Comparison of ENCODE assay signal across 34 cellular contexts in genomic region chr15:48168626-48169025, GRCh38. TPM values are rescaled to one million over a fixed set of nuclear protein-coding genes. Genes with fewer than 3 reads are reported as not detected.
"Had no signal": no experiment of that assay in that cellular context is flagged by ENCODE, and none has a peak within 500 bp of the region (broad histone marks: within the 10 kb centered on the region; RNA-seq: fewer than 3 reads in every experiment).

No MANE protein-coding gene starts in this region.

- H3K4me1 Mint-ChIP-seq: memory B cell; natural killer cell; stimulated activated effector memory CD8-positive, alpha-beta T cell treated with anti-CD3 and anti-CD28 coated beads, Interleukin-12 subunit alpha, Interleukin-12 subunit beta, amount 100 ng/mL, for 72 hours had no signal

- H3K27me3 Mint-ChIP-seq: dendritic cell treated with granulocyte-macrophage colony-stimulating factor and Interleukin-4, amounts not matched to agents 40 ng/mL and 50 ng/mL, for 4 days; memory B cell had no signal

- DNase-seq: effector CD8-positive, alpha-beta T cell; endodermal cell; foreskin fibroblast; gastrocnemius medialis; heart left ventricle; kidney; natural killer cell; pancreas; sigmoid colon; stimulated activated CD4-positive, alpha-beta T cell treated with anti-CD3 and anti-CD28 coated beads, Interleukin-2, amount 100 ng/mL, for 24 hours; stimulated activated CD4-positive, alpha-beta T cell treated with anti-CD3 and anti-CD28 coated beads, Interleukin-4, amount 100 ng/mL, for 24 hours; stimulated activated naive CD4-positive, alpha-beta T cell treated with Interleukin-2 at 50 U/mL for 16 hours; stomach; thyroid gland; trophoblast cell had no signal

- H3K27me3 ChIP-seq: gastrocnemius medialis, heart left ventricle, hepatocyte, neutrophil, pancreas, sigmoid colon, stomach, thyroid gland, vagina had no signal

- H3K4me3 Mint-ChIP-seq: dendritic cell treated with granulocyte-macrophage colony-stimulating factor and Interleukin-4, amounts not matched to agents 40 ng/mL and 50 ng/mL, for 4 days; endodermal cell; memory B cell; natural killer cell; stimulated activated effector memory CD8-positive, alpha-beta T cell treated with anti-CD3 and anti-CD28 coated beads, Interleukin-12 subunit alpha, Interleukin-12 subunit beta, amount 100 ng/mL, for 72 hours had no signal

- H3K4me2 ChIP-seq: hepatocyte had no signal

- H3K27ac Mint-ChIP-seq: dendritic cell treated with granulocyte-macrophage colony-stimulating factor and Interleukin-4, amounts not matched to agents 40 ng/mL and 50 ng/mL, for 4 days; endodermal cell; memory B cell; natural killer cell; stimulated activated effector memory CD8-positive, alpha-beta T cell treated with anti-CD3 and anti-CD28 coated beads, Interleukin-12 subunit alpha, Interleukin-12 subunit beta, amount 100 ng/mL, for 72 hours had no signal

- H2AFZ ChIP-seq: hepatocyte had no signal

- H3K9me3 Mint-ChIP-seq: memory B cell had no signal

- H3K4me3 ChIP-seq: gastrocnemius medialis, heart left ventricle, hepatocyte, lung, pancreas, sigmoid colon, stomach, thyroid gland, vagina had no signal

- ATAC-seq: esophagus mucosa; gastrocnemius medialis; heart left ventricle; left lobe of liver; natural killer cell; pancreas; stimulated activated effector memory CD8-positive, alpha-beta T cell treated with anti-CD3 and anti-CD28 coated beads, Interleukin-12 subunit alpha, Interleukin-12 subunit beta, amount 100 ng/mL, for 72 hours had no signal

- H3K36me3 ChIP-seq: gastrocnemius medialis, neutrophil, pancreas, thyroid gland, vagina had no signal

- H3K27ac ChIP-seq: epithelial cell of prostate, gastrocnemius medialis, heart left ventricle, hepatocyte, neutrophil, pancreas, sigmoid colon, stomach, thyroid gland, vagina had no signal

- H3K9me3 ChIP-seq: gastrocnemius medialis, neutrophil, pancreas, sigmoid colon, stomach, thyroid gland, vagina had no signal

- H3K4me1 ChIP-seq: gastrocnemius medialis, heart left ventricle, pancreas, stomach, thyroid gland, vagina had no signal

RNA-seq across cellular contexts. Expression of gene CTXN2, which starts 22.8 kb away (rescaled TPM):
- total RNA-seq: esophagus mucosa, gastrocnemius medialis, glomerular endothelial cell, heart left ventricle, hepatocyte, left lobe of liver, liver, lung, mononuclear cell, natural killer cell, omental fat pad, posterior vena cava, skeletal muscle tissue, subcutaneous adipose tissue, thyroid gland, ureter, vagina had no signal
- polyA plus RNA-seq: heart left ventricle, hepatocyte, liver, lung had no signal

RNA-seq across cellular contexts. Expression of gene SLC12A1, which starts 37.5 kb away (rescaled TPM):
- total RNA-seq: endodermal cell, esophagus mucosa, gastrocnemius medialis, glomerular endothelial cell, heart left ventricle, hepatocyte, left lobe of liver, mononuclear cell, natural killer cell, omental fat pad, posterior vena cava, sigmoid colon, skeletal muscle tissue, subcutaneous adipose tissue, thyroid gland, ureter, vagina had no signal
- polyA plus RNA-seq: heart left ventricle, hepatocyte, lung, stomach had no signal

RNA-seq across cellular contexts. Expression of gene SLC24A5, which starts 47.8 kb away (rescaled TPM):
- total RNA-seq: endodermal cell, esophagus mucosa, gastrocnemius medialis, glomerular endothelial cell, heart left ventricle, hepatocyte, kidney, left lobe of liver, liver, lung, natural killer cell, omental fat pad, pancreas, posterior vena cava, skeletal muscle tissue, stomach, subcutaneous adipose tissue, temporal lobe, thyroid gland, ureter, vagina had no signal
- polyA plus RNA-seq: heart left ventricle, hepatocyte, liver, sigmoid colon had no signal
